Comparison of ENCODE assay signal across 29 cellular contexts in the genomic region with DNA sequence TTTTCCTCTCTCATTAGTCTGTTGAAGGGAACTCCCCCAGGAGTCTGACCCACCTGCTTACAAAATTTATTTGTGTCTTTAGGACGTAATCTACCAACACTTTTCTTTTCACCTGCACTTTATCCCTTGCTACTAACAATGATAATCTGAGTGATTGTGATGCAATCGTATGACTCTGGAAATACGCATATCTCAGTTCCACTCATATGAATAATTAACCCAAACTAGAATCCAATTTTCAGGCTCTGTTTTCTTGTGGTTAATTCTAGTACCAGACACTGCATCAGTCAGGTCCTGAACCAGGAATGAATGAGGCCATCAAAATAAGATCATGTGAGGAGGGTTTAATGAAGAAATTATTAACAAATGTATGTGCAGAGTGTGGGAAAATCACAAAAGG.
"Had no signal": no experiment of that assay in that cellular context is flagged by ENCODE, and none has a peak within 500 bp of the region (broad histone marks: within the 10 kb centered on the region; RNA-seq: fewer than 3 reads in every experiment).

No MANE protein-coding gene starts in this region.

- DNase-seq: activated B cell treated with CpG ODN at 0.5 μM for 24 hours; activated CD4-positive, alpha-beta T cell treated with anti-CD3 and anti-CD28 coated beads for 48 hours; activated CD4-positive, alpha-beta T cell treated with anti-CD3 and anti-CD28 coated beads, Interleukin-2, amount 50 U/mL, for 1 hour; activated CD4-positive, alpha-beta T cell treated with anti-CD3 and anti-CD28 coated beads, Interleukin-2, amount 50 U/mL, for 48 hours; activated CD8-positive, alpha-beta memory T cell treated with anti-CD3 and anti-CD28 coated beads for 24 hours; activated CD8-positive, alpha-beta T cell treated with anti-CD3 and anti-CD28 coated beads for 36 hours; activated effector memory CD4-positive, alpha-beta T cell treated with Interleukin-2 at 50 U/mL for 16 hours; activated gamma-delta T cell treated with Interleukin-2 at 50 U/mL for 16 hours; activated naive CD4-positive, alpha-beta T cell treated with anti-CD3 and anti-CD28 coated beads, Interleukin-2, amount 50 U/mL, for 16 hours; activated naive CD4-positive, alpha-beta T cell treated with Interleukin-2 at 50 U/mL for 16 hours; activated T-cell treated with anti-CD3 and anti-CD28 coated beads, Interleukin-2, amount 50 U/mL, for 4 hours; amniotic stem cell; aorta; body of pancreas; caudate nucleus; cortex of kidney; dermis blood vessel endothelial cell; effector CD4-positive, alpha-beta T cell; effector memory CD8-positive, alpha-beta T cell; esophagus squamous epithelium; foreskin melanocyte; head of caudate nucleus; T-helper 1 cell; T-helper 17 cell; T1000; WERI-Rb-1 had no signal

- H3K4me3 ChIP-seq: body of pancreas, esophagus squamous epithelium, gastroesophageal sphincter had no signal

- H3K4me1 ChIP-seq: body of pancreas, gastroesophageal sphincter had no signal

- H3K27me3 ChIP-seq: body of pancreas, esophagus squamous epithelium, gastroesophageal sphincter had no signal

- ATAC-seq: activated CD4-positive, CD25-positive, alpha-beta regulatory T cell treated with anti-CD3 and anti-CD28 coated beads, Interleukin-2, amount 50 U/mL, for 24 hours; activated CD8-positive, alpha-beta T cell treated with anti-CD3 and anti-CD28 coated beads for 36 hours; activated T-cell treated with anti-CD3 and anti-CD28 coated beads, Interleukin-2, amount 50 U/mL, for 4 hours; activated T-helper 17 cell treated with anti-CD3 and anti-CD28 coated beads, Interleukin-2, amount 50 U/mL, for 72 hours; body of pancreas; effector memory CD8-positive, alpha-beta T cell; gastroesophageal sphincter; T-helper 17 cell had no signal

- H3K36me3 ChIP-seq: esophagus squamous epithelium, gastroesophageal sphincter, WERI-Rb-1 had no signal

- H3K27ac ChIP-seq: body of pancreas, esophagus squamous epithelium, gastroesophageal sphincter, WERI-Rb-1 had no signal

- H3K9me3 ChIP-seq: body of pancreas, esophagus squamous epithelium, gastroesophageal sphincter had no signal
